Comparison of ENCODE assay signal across 1 cellular context in the genomic region with DNA sequence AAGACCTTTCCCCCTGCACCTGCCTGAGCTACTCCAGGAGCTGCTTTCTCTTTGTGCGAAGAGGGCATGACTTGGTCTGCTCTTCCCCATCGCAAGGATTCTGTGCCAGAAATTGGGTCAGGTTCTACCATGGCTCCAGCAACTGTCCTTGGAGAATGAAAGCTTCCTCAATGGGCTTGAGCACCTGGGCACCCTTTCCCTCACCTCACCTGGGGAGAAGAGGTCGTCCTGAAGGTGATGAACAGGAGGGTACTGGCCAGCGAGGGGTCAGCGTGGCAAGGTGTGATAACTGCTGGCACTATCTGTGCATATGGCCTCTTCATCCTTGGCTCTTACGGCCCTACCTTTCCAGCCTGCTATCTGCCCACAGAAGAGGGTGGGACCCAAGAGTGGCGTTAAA.
TF ChIP-seq lines count a peak whose summit lies in the region.

No MANE protein-coding gene starts in this region.

TF ChIP-seq in H1, 55 proteins besides CTCF, POLR2A, EP300 and RAD21:
- TF ChIP-seq TAF7 (optimal IDR thresholded peaks at IDR 0.05; ENCODE audit: borderline replicate concordance, low read depth, low read length) (no peak), POLR2AphosphoS5 (IDR thresholded peaks at IDR 0.05; ENCODE audit: low read depth, low read length) (no peak), SAP30 (IDR thresholded peaks at IDR 0.05; ENCODE audit: insufficient read depth, insufficient replicate concordance, low read length) (no peak), RNF2 (IDR thresholded peaks at IDR 0.05; ENCODE audit: borderline replicate concordance, low read depth, low read length, missing control alignments, poor library complexity, severe bottlenecking) (no peak), TAF1 (IDR thresholded peaks at IDR 0.05; ENCODE audit: low read depth, low read length) (no peak), POU5F1 (IDR thresholded peaks at IDR 0.05; ENCODE audit: low read depth, low read length) (no peak), CBX5 (IDR thresholded peaks at IDR 0.05; ENCODE audit: low read depth, low read length) (no peak), CREB1 (IDR thresholded peaks at IDR 0.05) (no peak), SRF (IDR thresholded peaks at IDR 0.05; ENCODE audit: low read depth, low read length) (no peak), RXRA (IDR thresholded peaks at IDR 0.05; ENCODE audit: insufficient read depth, low read depth, low read length) (no peak), CBX8 (IDR thresholded peaks at IDR 0.05; ENCODE audit: borderline replicate concordance, low read depth, low read length) (no peak), YY1 (IDR thresholded peaks at IDR 0.05; ENCODE audit: low read depth, low read length) (no peak), HDAC6 (IDR thresholded peaks at IDR 0.05; ENCODE audit: low read depth, low read length) (no peak), CEBPB (IDR thresholded peaks at IDR 0.05; ENCODE audit: low read depth, low read length) (no peak), EZH2 (IDR thresholded peaks at IDR 0.05; ENCODE audit: low read depth, low read length, severe bottlenecking) (no peak), TBP (IDR thresholded peaks at IDR 0.05; ENCODE audit: low read depth, low read length) (no peak), BCL11A (IDR thresholded peaks at IDR 0.05; ENCODE audit: low read depth in 2 of 2, low read length in 2 of 2) (no peak)
- TF ChIP-seq, protein P1, sequence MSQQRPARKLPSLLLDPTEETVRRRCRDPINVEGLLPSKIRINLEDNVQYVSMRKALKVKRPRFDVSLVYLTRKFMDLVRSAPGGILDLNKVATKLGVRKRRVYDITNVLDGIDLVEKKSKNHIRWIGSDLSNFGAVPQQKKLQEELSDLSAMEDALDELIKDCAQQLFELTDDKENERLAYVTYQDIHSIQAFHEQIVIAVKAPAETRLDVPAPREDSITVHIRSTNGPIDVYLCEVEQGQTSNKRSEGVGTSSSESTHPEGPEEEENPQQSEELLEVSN (IDR thresholded peaks at IDR 0.05) = no peak
- TF ChIP-seq, protein P2, sequence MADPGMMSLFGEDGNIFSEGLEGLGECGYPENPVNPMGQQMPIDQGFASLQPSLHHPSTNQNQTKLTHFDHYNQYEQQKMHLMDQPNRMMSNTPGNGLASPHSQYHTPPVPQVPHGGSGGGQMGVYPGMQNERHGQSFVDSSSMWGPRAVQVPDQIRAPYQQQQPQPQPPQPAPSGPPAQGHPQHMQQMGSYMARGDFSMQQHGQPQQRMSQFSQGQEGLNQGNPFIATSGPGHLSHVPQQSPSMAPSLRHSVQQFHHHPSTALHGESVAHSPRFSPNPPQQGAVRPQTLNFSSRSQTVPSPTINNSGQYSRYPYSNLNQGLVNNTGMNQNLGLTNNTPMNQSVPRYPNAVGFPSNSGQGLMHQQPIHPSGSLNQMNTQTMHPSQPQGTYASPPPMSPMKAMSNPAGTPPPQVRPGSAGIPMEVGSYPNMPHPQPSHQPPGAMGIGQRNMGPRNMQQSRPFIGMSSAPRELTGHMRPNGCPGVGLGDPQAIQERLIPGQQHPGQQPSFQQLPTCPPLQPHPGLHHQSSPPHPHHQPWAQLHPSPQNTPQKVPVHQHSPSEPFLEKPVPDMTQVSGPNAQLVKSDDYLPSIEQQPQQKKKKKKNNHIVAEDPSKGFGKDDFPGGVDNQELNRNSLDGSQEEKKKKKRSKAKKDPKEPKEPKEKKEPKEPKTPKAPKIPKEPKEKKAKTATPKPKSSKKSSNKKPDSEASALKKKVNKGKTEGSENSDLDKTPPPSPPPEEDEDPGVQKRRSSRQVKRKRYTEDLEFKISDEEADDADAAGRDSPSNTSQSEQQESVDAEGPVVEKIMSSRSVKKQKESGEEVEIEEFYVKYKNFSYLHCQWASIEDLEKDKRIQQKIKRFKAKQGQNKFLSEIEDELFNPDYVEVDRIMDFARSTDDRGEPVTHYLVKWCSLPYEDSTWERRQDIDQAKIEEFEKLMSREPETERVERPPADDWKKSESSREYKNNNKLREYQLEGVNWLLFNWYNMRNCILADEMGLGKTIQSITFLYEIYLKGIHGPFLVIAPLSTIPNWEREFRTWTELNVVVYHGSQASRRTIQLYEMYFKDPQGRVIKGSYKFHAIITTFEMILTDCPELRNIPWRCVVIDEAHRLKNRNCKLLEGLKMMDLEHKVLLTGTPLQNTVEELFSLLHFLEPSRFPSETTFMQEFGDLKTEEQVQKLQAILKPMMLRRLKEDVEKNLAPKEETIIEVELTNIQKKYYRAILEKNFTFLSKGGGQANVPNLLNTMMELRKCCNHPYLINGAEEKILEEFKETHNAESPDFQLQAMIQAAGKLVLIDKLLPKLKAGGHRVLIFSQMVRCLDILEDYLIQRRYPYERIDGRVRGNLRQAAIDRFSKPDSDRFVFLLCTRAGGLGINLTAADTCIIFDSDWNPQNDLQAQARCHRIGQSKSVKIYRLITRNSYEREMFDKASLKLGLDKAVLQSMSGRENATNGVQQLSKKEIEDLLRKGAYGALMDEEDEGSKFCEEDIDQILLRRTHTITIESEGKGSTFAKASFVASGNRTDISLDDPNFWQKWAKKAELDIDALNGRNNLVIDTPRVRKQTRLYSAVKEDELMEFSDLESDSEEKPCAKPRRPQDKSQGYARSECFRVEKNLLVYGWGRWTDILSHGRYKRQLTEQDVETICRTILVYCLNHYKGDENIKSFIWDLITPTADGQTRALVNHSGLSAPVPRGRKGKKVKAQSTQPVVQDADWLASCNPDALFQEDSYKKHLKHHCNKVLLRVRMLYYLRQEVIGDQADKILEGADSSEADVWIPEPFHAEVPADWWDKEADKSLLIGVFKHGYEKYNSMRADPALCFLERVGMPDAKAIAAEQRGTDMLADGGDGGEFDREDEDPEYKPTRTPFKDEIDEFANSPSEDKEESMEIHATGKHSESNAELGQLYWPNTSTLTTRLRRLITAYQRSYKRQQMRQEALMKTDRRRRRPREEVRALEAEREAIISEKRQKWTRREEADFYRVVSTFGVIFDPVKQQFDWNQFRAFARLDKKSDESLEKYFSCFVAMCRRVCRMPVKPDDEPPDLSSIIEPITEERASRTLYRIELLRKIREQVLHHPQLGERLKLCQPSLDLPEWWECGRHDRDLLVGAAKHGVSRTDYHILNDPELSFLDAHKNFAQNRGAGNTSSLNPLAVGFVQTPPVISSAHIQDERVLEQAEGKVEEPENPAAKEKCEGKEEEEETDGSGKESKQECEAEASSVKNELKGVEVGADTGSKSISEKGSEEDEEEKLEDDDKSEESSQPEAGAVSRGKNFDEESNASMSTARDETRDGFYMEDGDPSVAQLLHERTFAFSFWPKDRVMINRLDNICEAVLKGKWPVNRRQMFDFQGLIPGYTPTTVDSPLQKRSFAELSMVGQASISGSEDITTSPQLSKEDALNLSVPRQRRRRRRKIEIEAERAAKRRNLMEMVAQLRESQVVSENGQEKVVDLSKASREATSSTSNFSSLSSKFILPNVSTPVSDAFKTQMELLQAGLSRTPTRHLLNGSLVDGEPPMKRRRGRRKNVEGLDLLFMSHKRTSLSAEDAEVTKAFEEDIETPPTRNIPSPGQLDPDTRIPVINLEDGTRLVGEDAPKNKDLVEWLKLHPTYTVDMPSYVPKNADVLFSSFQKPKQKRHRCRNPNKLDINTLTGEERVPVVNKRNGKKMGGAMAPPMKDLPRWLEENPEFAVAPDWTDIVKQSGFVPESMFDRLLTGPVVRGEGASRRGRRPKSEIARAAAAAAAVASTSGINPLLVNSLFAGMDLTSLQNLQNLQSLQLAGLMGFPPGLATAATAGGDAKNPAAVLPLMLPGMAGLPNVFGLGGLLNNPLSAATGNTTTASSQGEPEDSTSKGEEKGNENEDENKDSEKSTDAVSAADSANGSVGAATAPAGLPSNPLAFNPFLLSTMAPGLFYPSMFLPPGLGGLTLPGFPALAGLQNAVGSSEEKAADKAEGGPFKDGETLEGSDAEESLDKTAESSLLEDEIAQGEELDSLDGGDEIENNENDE (IDR thresholded peaks at IDR 0.05; ENCODE audit: insufficient replicate concordance, low read length) = no peak
- TF ChIP-seq, protein P3, sequence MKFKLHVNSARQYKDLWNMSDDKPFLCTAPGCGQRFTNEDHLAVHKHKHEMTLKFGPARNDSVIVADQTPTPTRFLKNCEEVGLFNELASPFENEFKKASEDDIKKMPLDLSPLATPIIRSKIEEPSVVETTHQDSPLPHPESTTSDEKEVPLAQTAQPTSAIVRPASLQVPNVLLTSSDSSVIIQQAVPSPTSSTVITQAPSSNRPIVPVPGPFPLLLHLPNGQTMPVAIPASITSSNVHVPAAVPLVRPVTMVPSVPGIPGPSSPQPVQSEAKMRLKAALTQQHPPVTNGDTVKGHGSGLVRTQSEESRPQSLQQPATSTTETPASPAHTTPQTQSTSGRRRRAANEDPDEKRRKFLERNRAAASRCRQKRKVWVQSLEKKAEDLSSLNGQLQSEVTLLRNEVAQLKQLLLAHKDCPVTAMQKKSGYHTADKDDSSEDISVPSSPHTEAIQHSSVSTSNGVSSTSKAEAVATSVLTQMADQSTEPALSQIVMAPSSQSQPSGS (IDR thresholded peaks at IDR 0.05; ENCODE audit: low read length) = no peak
